Comparison of ENCODE assay signal across 24 cellular contexts in genomic region chr1:79388694-79389361, GRCh38.
"Had no signal": no experiment of that assay in that cellular context is flagged by ENCODE, and none has a peak within 500 bp of the region (broad histone marks: within the 10 kb centered on the region; RNA-seq: fewer than 3 reads in every experiment).

No MANE protein-coding gene starts in this region.

- H3K36me3 ChIP-seq: ascending aorta, gastroesophageal sphincter, spleen, suprapubic skin, tibial nerve, uterus had no signal

- H3K36me3 Mint-ChIP-seq: activated naive CD4-positive, alpha-beta T cell treated with anti-CD3 and anti-CD28 coated beads, Interleukin-2, amount 10 ng/mL, durations not matched to agents 7 days and 5 days; activated naive CD8-positive, alpha-beta T cell treated with anti-CD3 and anti-CD28 coated beads, Interleukin-2, amount 10 ng/mL, durations not matched to agents 7 days and 5 days; brain had no signal

- ATAC-seq: activated CD4-positive, alpha-beta T cell treated with anti-CD3 and anti-CD28 coated beads for 36 hours; effector memory CD8-positive, alpha-beta T cell; gastroesophageal sphincter; left colon; right cardiac atrium had no signal

- DNase-seq: activated CD4-positive, alpha-beta T cell treated with anti-CD3 and anti-CD28 coated beads for 36 hours; activated CD4-positive, CD25-positive, alpha-beta regulatory T cell; activated gamma-delta T cell; activated naive CD4-positive, alpha-beta T cell treated with anti-CD3 and anti-CD28 coated beads, Interleukin-2, amount 10 ng/mL, durations not matched to agents 7 days and 5 days; activated naive CD8-positive, alpha-beta T cell treated with anti-CD3 and anti-CD28 coated beads, Interleukin-2, amount 10 ng/mL, durations not matched to agents 7 days and 5 days; caudate nucleus; cortex of kidney; effector memory CD8-positive, alpha-beta T cell; hippocampal formation; left colon; mammary epithelial cell; posterior cingulate gyrus; right cardiac atrium; spleen; stimulated activated naive CD4-positive, alpha-beta T cell; uterus had no signal

- H3K27me3 ChIP-seq: ascending aorta, gastroesophageal sphincter, spleen, suprapubic skin, tibial nerve, uterus had no signal

- H3K4me3 Mint-ChIP-seq: activated CD4-positive, alpha-beta T cell treated with anti-CD3 and anti-CD28 coated beads for 36 hours; activated naive CD4-positive, alpha-beta T cell treated with anti-CD3 and anti-CD28 coated beads, Interleukin-2, amount 10 ng/mL, durations not matched to agents 7 days and 5 days; activated naive CD8-positive, alpha-beta T cell treated with anti-CD3 and anti-CD28 coated beads, Interleukin-2, amount 10 ng/mL, durations not matched to agents 7 days and 5 days; activated T-helper 1 cell treated with anti-CD3 and anti-CD28 coated beads, Interleukin-12 subunit alpha, Interleukin-12 subunit beta, Interleukin-2, Interleukin-4 antibody, amounts not matched to agents 30 ng/mL and 10 ng/mL and 1 ng/mL, durations not matched to agents 14 hours and 24 hours and 36 hours; brain; effector memory CD8-positive, alpha-beta T cell; nephron had no signal

- H3K27me3 Mint-ChIP-seq: activated CD4-positive, alpha-beta T cell treated with anti-CD3 and anti-CD28 coated beads for 36 hours; activated naive CD4-positive, alpha-beta T cell treated with anti-CD3 and anti-CD28 coated beads, Interleukin-2, amount 10 ng/mL, durations not matched to agents 7 days and 5 days; activated naive CD8-positive, alpha-beta T cell treated with anti-CD3 and anti-CD28 coated beads, Interleukin-2, amount 10 ng/mL, durations not matched to agents 7 days and 5 days; effector memory CD8-positive, alpha-beta T cell had no signal

- H3K4me3 ChIP-seq: ascending aorta, gastroesophageal sphincter, spleen, suprapubic skin, tibial nerve, uterus had no signal

- H3K27ac ChIP-seq: ascending aorta, gastroesophageal sphincter, spleen, suprapubic skin, tibial nerve, uterus had no signal

- H3K9me3 Mint-ChIP-seq: activated T-helper 1 cell treated with anti-CD3 and anti-CD28 coated beads, Interleukin-12 subunit alpha, Interleukin-12 subunit beta, Interleukin-2, Interleukin-4 antibody, amounts not matched to agents 30 ng/mL and 10 ng/mL and 1 ng/mL, durations not matched to agents 14 hours and 24 hours and 36 hours; nephron had no signal

- H3K9me3 ChIP-seq: ascending aorta, gastroesophageal sphincter, spleen, suprapubic skin, tibial nerve, uterus had no signal

- H3K27ac Mint-ChIP-seq: activated CD4-positive, alpha-beta T cell treated with anti-CD3 and anti-CD28 coated beads for 36 hours; activated naive CD4-positive, alpha-beta T cell treated with anti-CD3 and anti-CD28 coated beads, Interleukin-2, amount 10 ng/mL, durations not matched to agents 7 days and 5 days; activated naive CD8-positive, alpha-beta T cell treated with anti-CD3 and anti-CD28 coated beads, Interleukin-2, amount 10 ng/mL, durations not matched to agents 7 days and 5 days; activated T-helper 1 cell treated with anti-CD3 and anti-CD28 coated beads, Interleukin-12 subunit alpha, Interleukin-12 subunit beta, Interleukin-2, Interleukin-4 antibody, amounts not matched to agents 30 ng/mL and 10 ng/mL and 1 ng/mL, durations not matched to agents 14 hours and 24 hours and 36 hours; brain; effector memory CD8-positive, alpha-beta T cell; nephron had no signal

- FAIRE-seq: keratinocyte had no signal

- H3K4me1 Mint-ChIP-seq: activated CD4-positive, alpha-beta T cell treated with anti-CD3 and anti-CD28 coated beads for 36 hours; activated naive CD4-positive, alpha-beta T cell treated with anti-CD3 and anti-CD28 coated beads, Interleukin-2, amount 10 ng/mL, durations not matched to agents 7 days and 5 days; activated naive CD8-positive, alpha-beta T cell treated with anti-CD3 and anti-CD28 coated beads, Interleukin-2, amount 10 ng/mL, durations not matched to agents 7 days and 5 days; brain had no signal

- H3K4me1 ChIP-seq: ascending aorta, gastroesophageal sphincter, spleen, suprapubic skin, tibial nerve, uterus had no signal
